11 cellular contexts compared by ENCODE assay signal in genomic region chr1:223825767-223826461, GRCh38. TPM values are rescaled to one million over a fixed set of nuclear protein-coding genes. Genes with fewer than 3 reads are reported as not detected.
DNase-seq lines count a peak whose midpoint lies in the region; ATAC-seq and TF ChIP-seq lines count a peak whose summit lies in the region.
"Had no signal": no experiment of that assay in that cellular context is flagged by ENCODE, and none has a peak within 500 bp of the region (broad histone marks: within the 10 kb centered on the region; RNA-seq: fewer than 3 reads in every experiment).

No MANE protein-coding gene starts in this region.

- TF ChIP-seq POLR2A in gastroesophageal sphincter (IDR thresholded peaks at IDR 0.05), result no peak

- no peak overlapping the region for H2AFZ ChIP-seq in OCI-LY3 (ENCODE audit: low read depth, low read length)

- peaks cover 0 to 23% of the 10 kb centered on the region in 2 donors for H3K36me3 Mint-ChIP-seq in activated naive CD4-positive, alpha-beta T cell treated with anti-CD3 and anti-CD28 coated beads, Interleukin-2, amount 50 U/mL, for 72 hours

- H3K4me1 ChIP-seq in OCI-LY3 (ENCODE audit: low read length) (peaks cover 82% of the 10 kb centered on the region), gastroesophageal sphincter (peaks cover 0 to 44% (median 6%) of the 10 kb centered on the region in 3 donors), thoracic aorta (ENCODE audit: control insufficient read depth in 1 of 2, low read depth in 2 of 2) (peaks cover 28 to 83% of the 10 kb centered on the region in 2 donors)

- H3K4me2 ChIP-seq in OCI-LY3 (ENCODE audit: low read length), result peak overlapping the region; percentile 33

- TF ChIP-seq EP300 in gastroesophageal sphincter (IDR thresholded peaks at IDR 0.05), result no peak

- no peak for DNase-seq in activated naive CD4-positive, alpha-beta T cell treated with anti-CD3 and anti-CD28 coated beads, Interleukin-2, amount 50 U/mL, for 72 hours (ENCODE audit: low spot score in 2 of 2)
- no peak for DNase-seq in activated naive CD4-positive, alpha-beta T cell (lab: John Stamatoyannopoulos, UW)
- DNase-seq in thoracic aorta (ENCODE audit: low spot score), result no peak
- no peak for DNase-seq in 8988T
- no peak for DNase-seq in GM19238 (ENCODE audit: insufficient read length, low spot score)
- DNase-seq: central memory CD4-positive, alpha-beta T cell; NCI-H226 had no signal

- peaks cover 18% of the 10 kb centered on the region for H3K36me3 ChIP-seq in OCI-LY3 (replicated peaks; ENCODE audit: low read depth, low read length)
- H3K36me3 ChIP-seq in gastroesophageal sphincter, result peaks cover 0 to 3% of the 10 kb centered on the region in 2 donors
- H3K36me3 ChIP-seq in thoracic aorta, result no peaks in the 10 kb centered on the region

- no peak for TF ChIP-seq CTCF in OCI-LY3 (IDR thresholded peaks at IDR 0.05; ENCODE audit: low read depth, low read length)
- TF ChIP-seq CTCF in gastroesophageal sphincter (IDR thresholded peaks at IDR 0.05), result no peak
- TF ChIP-seq CTCF in thoracic aorta (IDR thresholded peaks at IDR 0.05), result no peak

- peak; percentile 39 to 47 for ATAC-seq in activated naive CD4-positive, alpha-beta T cell treated with anti-CD3 and anti-CD28 coated beads, Interleukin-2, amount 50 U/mL, for 72 hours
- ATAC-seq in gastroesophageal sphincter (peak; percentile 51), thoracic aorta (ENCODE audit: insufficient number of reproducible peaks, low FRiP score, low read depth) (no peak), GM21447 (IDR thresholded peaks at IDR 0.05; ENCODE audit: unreplicated experiment) (no peak)

- no peaks in the 10 kb centered on the region for H3K9me3 ChIP-seq in OCI-LY3 (ENCODE audit: insufficient read depth, low read length)
- no peaks in the 10 kb centered on the region for H3K9me3 ChIP-seq in gastroesophageal sphincter
- no peaks in the 10 kb centered on the region for H3K9me3 ChIP-seq in thoracic aorta

- H3K79me2 ChIP-seq in OCI-LY3 (ENCODE audit: low read length), result peaks cover 100% of the 10 kb centered on the region

- H3K27ac Mint-ChIP-seq in activated naive CD4-positive, alpha-beta T cell treated with anti-CD3 and anti-CD28 coated beads, Interleukin-2, amount 50 U/mL, for 72 hours, result peak overlapping the region in 1 of 2 donors; percentile 36

- H3K9ac ChIP-seq in OCI-LY3 (ENCODE audit: low read length), result no peak overlapping the region

- H3K4me3 ChIP-seq in OCI-LY3 (ENCODE audit: low read length), result no peak overlapping the region
- no peak overlapping the region for H3K4me3 ChIP-seq in gastroesophageal sphincter
- H3K4me3 ChIP-seq in thoracic aorta, result peak overlapping the region; percentile 26

- H3K9me3 Mint-ChIP-seq in activated naive CD4-positive, alpha-beta T cell treated with anti-CD3 and anti-CD28 coated beads, Interleukin-2, amount 50 U/mL, for 72 hours, result no peaks in the 10 kb centered on the region

- 71 to 83% methylated on average over 4 to 8 of the region's 8 CpGs for WGBS in gastroesophageal sphincter (ENCODE audit: low coverage in 1 of 2), 2 donors

- no peaks in the 10 kb centered on the region for H3K27me3 ChIP-seq in OCI-LY3 (ENCODE audit: low read depth, low read length)
- H3K27me3 ChIP-seq in gastroesophageal sphincter, result no peaks in the 10 kb centered on the region
- H3K27me3 ChIP-seq in thoracic aorta (replicated peaks; ENCODE audit: insufficient read depth), result no peaks in the 10 kb centered on the region

- no peak overlapping the region for H3K27ac ChIP-seq in OCI-LY3 (ENCODE audit: low read length)
- no peak overlapping the region for H3K27ac ChIP-seq in gastroesophageal sphincter
- H3K27ac ChIP-seq in thoracic aorta, result no peak overlapping the region
- H3K27ac ChIP-seq: RWPE1 had no signal

- H4K20me1 ChIP-seq in OCI-LY3 (ENCODE audit: insufficient read depth, low read length), result peaks cover 75% of the 10 kb centered on the region

RNA-seq across cellular contexts. Expression of gene TP53BP2, which starts 19.8 kb away (rescaled TPM):
- 10 to 100 TPM; 21.9 to 57.1 TPM for total RNA-seq in activated naive CD4-positive, alpha-beta T cell treated with anti-CD3 and anti-CD28 coated beads, Interleukin-2, amount 50 U/mL, for 72 hours
- total RNA-seq in gastroesophageal sphincter (10 to 100 TPM; 30.0 to 85.3 (median 52.3) TPM), thoracic aorta (10 to 100 TPM; 63.1 to 88.9 TPM)

Comparison
In these comparisons a context has a peak if more than half of its experiments do, and no peak if none do; other contexts are left out.
1. ATAC-seq: peak in activated naive CD4-positive, alpha-beta T cell treated with anti-CD3 and anti-CD28 coated beads, Interleukin-2, amount 50 U/mL, for 72 hours (2 of 2) and gastroesophageal sphincter (single experiment); none in thoracic aorta (single experiment) and GM21447 (single experiment).